ENCODE assay signal across 1 cellular context in the genomic region with DNA sequence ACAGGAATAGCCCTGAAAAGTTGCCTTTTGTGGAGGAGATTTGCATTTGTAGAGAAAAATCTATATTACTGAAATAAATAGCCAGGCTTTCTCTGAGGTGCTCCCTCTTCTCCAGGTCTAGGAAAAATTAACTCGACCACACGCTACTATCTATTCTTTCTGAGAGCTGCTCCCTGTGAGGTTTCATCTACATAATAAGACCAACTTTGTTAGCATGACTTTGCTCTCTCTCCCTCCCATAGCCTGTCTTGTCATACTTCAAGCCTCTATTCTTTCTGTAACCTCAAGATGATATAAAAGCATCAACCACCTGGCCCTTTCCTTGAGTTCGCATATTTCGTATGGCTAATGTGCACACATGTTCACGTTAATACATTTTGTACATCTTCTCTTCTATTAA.
TF ChIP-seq lines count a peak whose summit lies in the region.

No MANE protein-coding gene starts in this region.

TF ChIP-seq in H1, 55 proteins besides CTCF, POLR2A, EP300 and RAD21:
- TF ChIP-seq RFX5 (IDR thresholded peaks at IDR 0.05; ENCODE audit: borderline replicate concordance, low read depth, low read length) (no peak), TCF12 (IDR thresholded peaks at IDR 0.05; ENCODE audit: low read depth, low read length) (0 out of 2 replicates have a peak, but pooled peaks have one; percentile 30), HDAC2 (IDR thresholded peaks at IDR 0.05; ENCODE audit: borderline replicate concordance in 1 of 2, low read depth in 2 of 2, low read length in 2 of 2) (peak in 1 of 2 experiments; percentile 48; a peak in 1 of 4 replicates), NANOG (IDR thresholded peaks at IDR 0.05; ENCODE audit: insufficient read depth, low read depth, low read length, poor library complexity, severe bottlenecking) (peak; percentile 17), BACH1 (IDR thresholded peaks at IDR 0.05; ENCODE audit: low read length) (0 out of 2 replicates have a peak, but pooled peaks have one; percentile 13), MAFK (IDR thresholded peaks at IDR 0.05; ENCODE audit: low read depth, low read length) (0 out of 2 replicates have a peak, but pooled peaks have one; percentile 13), ATF2 (IDR thresholded peaks at IDR 0.05; ENCODE audit: low read length) (no peak)
